In genomic region chr1:228683428-228683827, GRCh38 we compare ENCODE assay signal across 35 cellular contexts. TPM values are rescaled to one million over a fixed set of nuclear protein-coding genes. Genes with fewer than 3 reads are reported as not detected.
DNase-seq lines count a peak whose midpoint lies in the region; ATAC-seq, FAIRE-seq and TF ChIP-seq lines count a peak whose summit lies in the region.
"Had no signal": no experiment of that assay in that cellular context is flagged by ENCODE, and none has a peak within 500 bp of the region (broad histone marks: within the 10 kb centered on the region; RNA-seq: fewer than 3 reads in every experiment).

No MANE protein-coding gene starts in this region.

- H3K27ac ChIP-seq in A549, result no peak overlapping the region
- H3K27ac ChIP-seq in IMR-90 (ENCODE audit: insufficient read depth, low read length), result no peak overlapping the region
- no peak overlapping the region for H3K27ac ChIP-seq in K562 (ENCODE audit: extremely low read depth, low read depth, low read length)
- H3K27ac ChIP-seq in trophoblast cell (ENCODE audit: low read depth, low read length), result no peak overlapping the region
- H3K27ac ChIP-seq in breast epithelium, result no peak overlapping the region
- H3K27ac ChIP-seq: 22Rv1; BLaER1; BLaER1 treated with 17β-estradiol and CSF1 and Interleukin-3, amounts not matched to agents 10 nM and 100 nM; C4-2B had no signal

- in situ Hi-C loops in IMR-90 (cut with MboI; ENCODE audit: low sequenced_read_pairs) (no loop called here), K562 (cut with MboI) (loop anchor here (10.0 kb wide), 2 partner anchors 551 to 791 kb away; no protein-coding TSS in a partner anchor)

- H3K27me3 ChIP-seq in IMR-90 (ENCODE audit: control insufficient read depth, insufficient read depth, low read length) (peaks cover 14% of the 10 kb centered on the region), K562 (ENCODE audit: control insufficient read depth in 2 of 2, insufficient read depth in 2 of 2, low read length in 2 of 2) (peaks cover under 1 to 23% of the 10 kb centered on the region in 2 experiments; a peak in 3 of 5 replicates), trophoblast cell (ENCODE audit: insufficient read depth, low read length) (no peaks in the 10 kb centered on the region), breast epithelium (no peaks in the 10 kb centered on the region)
- H3K27me3 ChIP-seq: BE2C, BLaER1 had no signal

- ATAC-seq in A549, result no peak
- no peak for ATAC-seq in IMR-90 (ENCODE audit: low read depth)
- no peak for ATAC-seq in K562
- ATAC-seq: CD8-positive, alpha-beta T cell had no signal

- FAIRE-seq in A549 (lab: Jason Lieb, UNC), result no peak
- FAIRE-seq in K562 (lab: Jason Lieb, UNC), result no peak
- FAIRE-seq: A204.1, D721Med had no signal

- H3K56ac ChIP-seq in IMR-90 (ENCODE audit: extremely low read depth, insufficient read depth, low read length), result no peak overlapping the region

- H4K8ac ChIP-seq in IMR-90 (ENCODE audit: low read depth in 2 of 2, low read length in 2 of 2) (no peak overlapping the region), trophoblast cell (ENCODE audit: low read depth, low read length) (no peak overlapping the region)

- H4K12ac ChIP-seq in trophoblast cell (ENCODE audit: low read depth, low read length), result no peak overlapping the region

- H2BK120ac ChIP-seq in IMR-90 (ENCODE audit: low read depth, low read length) (no peak overlapping the region), trophoblast cell (ENCODE audit: insufficient read depth, low read length, poor library complexity) (peak overlapping the region; percentile 54)

- H2AK5ac ChIP-seq in IMR-90 (ENCODE audit: low read depth, low read length) (no peak overlapping the region), trophoblast cell (ENCODE audit: low read length) (peak overlapping the region; percentile 12)

- no peaks in the 10 kb centered on the region for H3K9me1 ChIP-seq in IMR-90 (ENCODE audit: insufficient read depth, low read length)
- no peaks in the 10 kb centered on the region for H3K9me1 ChIP-seq in K562 (ENCODE audit: control insufficient read depth, insufficient read depth, low read length)

- no peak overlapping the region for H3K4ac ChIP-seq in IMR-90 (ENCODE audit: low read depth, low read length)
- H3K4ac ChIP-seq in trophoblast cell (ENCODE audit: low read depth, low read length), result no peak overlapping the region

- peak overlapping the region; percentile 27 for H2BK12ac ChIP-seq in trophoblast cell (ENCODE audit: low read length)

- POLR2A ChIA-PET in A549 (lab: Yijun Ruan, JAX), result no interaction called here
- POLR2A ChIA-PET in IMR-90 (lab: Charles Lee; ENCODE audit: unreplicated experiment), result no interaction called here
- POLR2A ChIA-PET in K562 (lab: Yijun Ruan, JAX), result interaction anchor here (0.6 kb wide), 1 partner anchor 185 kb away, joined by 3 read pairs; no protein-coding TSS in a partner anchor

- dilution Hi-C loops in IMR-90 (cut with HindIII; ENCODE audit: low sequenced_read_pairs, unreplicated experiment), result no loop called here

- H3K14ac ChIP-seq in IMR-90 (replicated peaks; ENCODE audit: low read depth, low read length) (no peak overlapping the region), trophoblast cell (ENCODE audit: low read length) (no peak overlapping the region)

- no peak overlapping the region for H4K5ac ChIP-seq in IMR-90 (ENCODE audit: low read depth, low read length)

- 75% methylated on average over 3 of the region's 3 CpGs for WGBS in A549 (ENCODE audit: missing lambda C conversion rate)
- WGBS in IMR-90 (ENCODE audit: extremely low coverage in 2 of 2, insufficient read length in 1 of 2), 2 experiments, result 80% methylated on average over 1 of the region's 3 CpGs; no CpG with 5 or more reads in 1 of the 2 experiments
- 0% methylated on average over 3 of the region's 3 CpGs for WGBS in K562 (ENCODE audit: insufficient coverage, low coverage, missing lambda C conversion rate)
- WGBS in trophoblast cell (ENCODE audit: extremely low coverage, insufficient coverage, insufficient read length), result no CpG with 5 or more reads among the region's 3 CpGs

- H2AFZ ChIP-seq in IMR-90 (replicated peaks; ENCODE audit: low read length, poor library complexity) (no peak overlapping the region), K562 (ENCODE audit: low read depth, low read length) (no peak overlapping the region), trophoblast cell (ENCODE audit: insufficient read depth, low read length, poor library complexity) (no peak overlapping the region)

- H2BK5ac ChIP-seq in IMR-90 (ENCODE audit: low read depth, low read length, poor library complexity, severe bottlenecking) (no peak overlapping the region), trophoblast cell (ENCODE audit: low read depth, low read length, poor library complexity) (no peak overlapping the region)

- TF ChIP-seq RAD21 in A549 (conservative IDR thresholded peaks at IDR 0.05 in 1 of 2, IDR thresholded peaks at IDR 0.05 in 1 of 2) (no peak), IMR-90 (IDR thresholded peaks at IDR 0.05; ENCODE audit: low read length) (no peak), K562 (CRISPR knock-in tag; conservative IDR thresholded peaks at IDR 0.05 in 1 of 2, IDR thresholded peaks at IDR 0.05 in 1 of 2) (no peak)

- H3K9ac ChIP-seq in IMR-90 (ENCODE audit: low read depth, low read length) (no peak overlapping the region), K562 (ENCODE audit: insufficient read depth in 1 of 2, low read depth in 2 of 2, low read length in 2 of 2) (no peak overlapping the region), trophoblast cell (ENCODE audit: low read length) (no peak overlapping the region)
- H3K9ac ChIP-seq: BLaER1; BLaER1 treated with 17β-estradiol and CSF1 and Interleukin-3, amounts not matched to agents 10 nM and 100 nM had no signal

- H3K4me1 ChIP-seq in A549 (no peaks in the 10 kb centered on the region), IMR-90 (ENCODE audit: control insufficient read depth, insufficient read depth, low read length) (no peaks in the 10 kb centered on the region), K562 (replicated peaks in 1 of 2; ENCODE audit: control insufficient read depth in 2 of 2, insufficient read depth in 2 of 2, low read length in 2 of 2) (no peaks in the 10 kb centered on the region; a peak in 1 of 5 replicates), trophoblast cell (ENCODE audit: control insufficient read depth in 1 of 2, insufficient read depth in 2 of 2, low read length in 2 of 2) (peaks cover 7 to 13% of the 10 kb centered on the region in 2 experiments), breast epithelium (no peaks in the 10 kb centered on the region)
- H3K4me1 ChIP-seq: BE2C, BLaER1, Caco-2 had no signal

- no peaks in the 10 kb centered on the region for H3K9me3 ChIP-seq in A549
- no peaks in the 10 kb centered on the region for H3K9me3 ChIP-seq in IMR-90 (ENCODE audit: control insufficient read depth, insufficient read depth, low read length)
- no peaks in the 10 kb centered on the region for H3K9me3 ChIP-seq in K562 (replicated peaks; ENCODE audit: control insufficient read depth, insufficient read depth, low read depth, low read length)
- peaks cover 3% of the 10 kb centered on the region for H3K9me3 ChIP-seq in trophoblast cell (ENCODE audit: insufficient read depth, low read depth, low read length)
- H3K9me3 ChIP-seq in breast epithelium, result no peaks in the 10 kb centered on the region
- H3K9me3 ChIP-seq: BE2C; BLaER1; BLaER1 treated with 17β-estradiol and CSF1 and Interleukin-3, amounts not matched to agents 10 nM and 100 nM; Caco-2 had no signal

- H4K91ac ChIP-seq in IMR-90 (ENCODE audit: insufficient read depth, low read depth, low read length) (no peak overlapping the region), trophoblast cell (ENCODE audit: low read depth, low read length) (peak overlapping the region; percentile 78)

- TF ChIP-seq POLR2A in A549 (IDR thresholded peaks at IDR 0.05; ENCODE audit: low read length) (no peak), IMR-90 (IDR thresholded peaks at IDR 0.05; ENCODE audit: low read depth, low read length) (no peak), K562 (conservative IDR thresholded peaks at IDR 0.05) (no peak), breast epithelium (IDR thresholded peaks at IDR 0.05) (no peak)

- peak overlapping the region; percentile 81 for H2AK9ac ChIP-seq in IMR-90 (replicated peaks; ENCODE audit: low read depth, low read length, poor library complexity)

- DNase-seq in A549 (ENCODE audit: low read depth in 1 of 2, low spot score in 1 of 2) (no peak), IMR-90 (no peak), K562 (ENCODE audit: extremely low read depth in 1 of 4, low spot score in 3 of 4) (no peak), trophoblast cell (no peak), SKM-1 (lab: John Stamatoyannopoulos, UW; ENCODE audit: unreplicated experiment) (no peak), breast epithelium (ENCODE audit: low spot score in 2 of 2) (no peak), NCI-H748 (lab: John Stamatoyannopoulos, UW; ENCODE audit: unreplicated experiment) (no peak)
- DNase-seq in activated CD4-positive, alpha-beta T cell treated with anti-CD3 and anti-CD28 coated beads for 4 hours, result no peak
- DNase-seq: 8988T; ACHN; AML-193; BE2C; C1 segment of cervical spinal cord; Caco-2; Calu3; CD4-positive, alpha-beta memory T cell; CD4-positive, alpha-beta T cell; CD4-positive, CD25-positive, alpha-beta regulatory T cell; CD8-positive, alpha-beta memory T cell; CD8-positive, alpha-beta T cell; COR-L47; DMS 273 treated with DMSO at 0.1 percent for 48 hours; DMS153; DMS53; DMS79; DMS79 treated with DMSO at 0.1 percent for 48 hours; DND-41; EL had no signal

- TF ChIP-seq CTCF in A549 (IDR thresholded peaks at IDR 0.05), result no peak
- TF ChIP-seq CTCF in IMR-90 (conservative IDR thresholded peaks at IDR 0.05; ENCODE audit: low read depth, low read length), result no peak
- no peak for TF ChIP-seq CTCF in K562 (IDR thresholded peaks at IDR 0.05 in 2 of 3, conservative IDR thresholded peaks at IDR 0.05 in 1 of 3; ENCODE audit: insufficient read depth in 2 of 3, low read depth in 1 of 3, low read length in 3 of 3)
- TF ChIP-seq CTCF in breast epithelium (IDR thresholded peaks at IDR 0.05), result no peak

- intact Hi-C loops in IMR-90 (cut with micrococcal nuclease) (no loop called here), K562 (cut with micrococcal nuclease) (no loop called here), breast epithelium (cut with DNase I; ENCODE audit: low total_unique reads) (no loop called here)

- H4K20me1 ChIP-seq in IMR-90 (ENCODE audit: insufficient read depth, low read length), result no peaks in the 10 kb centered on the region
- H4K20me1 ChIP-seq in K562 (replicated peaks; ENCODE audit: control insufficient read depth, insufficient read depth, low read length), result no peaks in the 10 kb centered on the region
- H4K20me1 ChIP-seq: BLaER1; BLaER1 treated with 17β-estradiol and CSF1 and Interleukin-3, amounts not matched to agents 10 nM and 100 nM had no signal

- H2BK15ac ChIP-seq in IMR-90 (ENCODE audit: low read depth, low read length), result no peak overlapping the region

- H3K79me1 ChIP-seq in IMR-90 (ENCODE audit: low read depth in 1 of 2, low read length in 2 of 2) (no peaks in the 10 kb centered on the region), trophoblast cell (ENCODE audit: low read length) (peaks cover 18% of the 10 kb centered on the region)

- H3K4me3 ChIP-seq in A549 (no peak overlapping the region), IMR-90 (ENCODE audit: insufficient read depth, low read depth, low read length) (no peak overlapping the region), K562 (no peak overlapping the region), trophoblast cell (ENCODE audit: low read depth, low read length) (no peak overlapping the region), breast epithelium (no peak overlapping the region)
- H3K4me3 ChIP-seq: BLaER1; BLaER1 treated with 17β-estradiol and CSF1 and Interleukin-3, amounts not matched to agents 10 nM and 100 nM had no signal

- CTCF ChIA-PET in A549 (lab: Yijun Ruan, JAX) (no interaction called here), IMR-90 (lab: Yijun Ruan, JAX) (no interaction called here), K562 (lab: Yijun Ruan, JAX; ENCODE audit: low intra/inter-chr PET ratio) (no interaction called here)

- H3K79me2 ChIP-seq in K562 (ENCODE audit: control insufficient read depth, insufficient read depth, low read length) (no peaks in the 10 kb centered on the region), trophoblast cell (ENCODE audit: control insufficient read depth, insufficient read depth, low read length, poor library complexity) (no peaks in the 10 kb centered on the region)

- H3K23ac ChIP-seq in IMR-90 (ENCODE audit: low read depth, low read length) (no peak overlapping the region), trophoblast cell (ENCODE audit: low read length) (no peak overlapping the region)

- H3K4me2 ChIP-seq in A549, result no peak overlapping the region
- no peak overlapping the region for H3K4me2 ChIP-seq in IMR-90 (ENCODE audit: low read depth, low read length)
- H3K4me2 ChIP-seq in K562 (ENCODE audit: insufficient read depth, low read length), result no peak overlapping the region
- H3K4me2 ChIP-seq in trophoblast cell (ENCODE audit: low read length), result no peak overlapping the region
- H3K4me2 ChIP-seq: BLaER1 had no signal

- no peak overlapping the region for H2BK20ac ChIP-seq in IMR-90 (ENCODE audit: low read depth, low read length)

- H3K36me3 ChIP-seq in IMR-90 (ENCODE audit: control insufficient read depth, insufficient read depth, low read length), result no peaks in the 10 kb centered on the region
- H3K36me3 ChIP-seq in K562 (ENCODE audit: control insufficient read depth, insufficient read depth, low read length), result no peaks in the 10 kb centered on the region
- no peaks in the 10 kb centered on the region for H3K36me3 ChIP-seq in trophoblast cell (ENCODE audit: control insufficient read depth in 1 of 2, insufficient read depth in 2 of 2, low read length in 2 of 2)
- H3K36me3 ChIP-seq in breast epithelium, result no peaks in the 10 kb centered on the region
- H3K36me3 ChIP-seq: BE2C; BLaER1; BLaER1 treated with 17β-estradiol and CSF1 and Interleukin-3, amounts not matched to agents 10 nM and 100 nM had no signal

- BruUV-seq in IMR-90 (replicated peaks; lab: Mats Ljungman, UMichigan) (no TSS peak), K562 (replicated peaks; lab: Mats Ljungman, UMichigan) (no TSS peak)

- H3K18ac ChIP-seq in IMR-90 (ENCODE audit: low read depth, low read length) (no peak overlapping the region), trophoblast cell (ENCODE audit: low read length) (no peak overlapping the region)

- TF ChIP-seq EP300 in A549 (IDR thresholded peaks at IDR 0.05) (no peak), K562 (IDR thresholded peaks at IDR 0.05; ENCODE audit: low read length) (no peak)

RNA-seq across cellular contexts. Expression of gene RHOU, which starts 51.9 kb away (rescaled TPM):
- polyA plus RNA-seq in A549 (2011; rRNA removed), result 11.5 and 12.8 TPM in 2 replicates
- polyA plus RNA-seq in A549 (2012; cell fraction: cytosol; rRNA removed), result 4.7 and 6.6 TPM in 2 replicates
- polyA plus RNA-seq in A549 (2012; cell fraction: nucleus; rRNA removed), result 2.9 and 3.3 TPM in 2 replicates
- 9.7 to 14.7 TPM (median 10.2 TPM) in 3 replicates for polyA plus RNA-seq in A549 (2017; fragmentation: RNase III; extraction: RNeasy Plus Mini Kit Qiagen cat#74134 plus additional on column Dnase treatment)
- polyA minus RNA-seq in A549 (2011; rRNA and poly(A)+ RNA removed), result 8.7 and 9.0 TPM in 2 replicates
- 0.72 and 0.83 TPM in 2 replicates for total RNA-seq in IMR-90 (2012; rRNA removed)
- 0.27 and 0.44 TPM in 2 replicates for polyA plus RNA-seq in IMR-90 (2012; rRNA removed)
- polyA plus RNA-seq in IMR-90 (2012; cell fraction: cytosol; rRNA removed), result 0.15 and 0.20 TPM in 2 replicates
- polyA plus RNA-seq in IMR-90 (2012; cell fraction: nucleus; rRNA removed; ENCODE audit: low replicate concordance), result 0.09 and 0.45 TPM in 2 replicates
- total RNA-seq in K562 (2011; cell fraction: chromatin; rRNA removed; ENCODE audit: low replicate concordance), result not detected in 2 replicates
- total RNA-seq in K562 (2011; cell fraction: nucleolus; rRNA removed), result not detected in 2 replicates
- not detected in 2 replicates for total RNA-seq in K562 (2011; cell fraction: nucleoplasm; rRNA removed)
- not detected in 2 replicates for total RNA-seq in K562 (2014; rRNA removed)
- not detected in 2 replicates for total RNA-seq in K562 (2014; rRNA removed; fragmentation: Illumina TruSeq; extraction: Trizol)
- not detected in 2 replicates for total RNA-seq in K562 (2015; rRNA removed; fragmentation: Illumina TruSeq; extraction: Trizol)
- 0.04 and 0.07 TPM in 2 replicates for total RNA-seq in K562 (2021)
- not detected in 2 replicates for polyA plus RNA-seq in K562 (2011; rRNA removed)
- polyA plus RNA-seq in K562 (2011; cell fraction: cytosol; rRNA removed), result 0.03 TPM in 1 of 2 replicates, not detected in the other
- not detected in 2 replicates for polyA plus RNA-seq in K562 (2011; cell fraction: nucleus; rRNA removed)
- not detected in 2 replicates for polyA plus RNA-seq in K562 (2012)
- polyA plus RNA-seq in K562 (2014; fragmentation: Illumina TruSeq; extraction: Trizol), result not detected in 2 replicates
- not detected for polyA plus RNA-seq in K562 (2014; fragmentation: Nextera tagmentation; extraction: Ambion mirVana)
- polyA plus RNA-seq in K562 (2014; rRNA removed), result not detected in 2 replicates
- polyA minus RNA-seq in K562 (2011; rRNA and poly(A)+ RNA removed), result not detected in 2 replicates
- polyA minus RNA-seq in K562 (2011; cell fraction: cytosol; rRNA and poly(A)+ RNA removed), result not detected in 2 replicates
- not detected in 2 replicates for polyA minus RNA-seq in K562 (2011; cell fraction: nucleus; rRNA and poly(A)+ RNA removed)
- 150 and 156 TPM in 2 replicates for polyA plus RNA-seq in trophoblast cell (2013)
- total RNA-seq in breast epithelium, result 10 to 100 TPM; 28.8 to 31.5 (median 29.7) TPM
- total RNA-seq: B cell had no signal

Comparison
In these comparisons a context has a peak if more than half of its experiments do, and no peak if none do; other contexts are left out.
1. RNA of gene RHOU, which starts 51.9 kb away (total RNA-seq): 28.8 to 31.5 TPM in breast epithelium; 0.72 to 0.83 TPM in IMR-90 and 0.04 to 0.07 TPM in K562; every median in the first group is over 10 times any median in the second.
2. Of the 35 proteins assayed by ChIP-seq in both K562 and A549: peak only in K562: none; only in A549: MAFK; in both: none; in neither: 34.